Comparison of ENCODE assay signal across 9 cellular contexts in the genomic region with DNA sequence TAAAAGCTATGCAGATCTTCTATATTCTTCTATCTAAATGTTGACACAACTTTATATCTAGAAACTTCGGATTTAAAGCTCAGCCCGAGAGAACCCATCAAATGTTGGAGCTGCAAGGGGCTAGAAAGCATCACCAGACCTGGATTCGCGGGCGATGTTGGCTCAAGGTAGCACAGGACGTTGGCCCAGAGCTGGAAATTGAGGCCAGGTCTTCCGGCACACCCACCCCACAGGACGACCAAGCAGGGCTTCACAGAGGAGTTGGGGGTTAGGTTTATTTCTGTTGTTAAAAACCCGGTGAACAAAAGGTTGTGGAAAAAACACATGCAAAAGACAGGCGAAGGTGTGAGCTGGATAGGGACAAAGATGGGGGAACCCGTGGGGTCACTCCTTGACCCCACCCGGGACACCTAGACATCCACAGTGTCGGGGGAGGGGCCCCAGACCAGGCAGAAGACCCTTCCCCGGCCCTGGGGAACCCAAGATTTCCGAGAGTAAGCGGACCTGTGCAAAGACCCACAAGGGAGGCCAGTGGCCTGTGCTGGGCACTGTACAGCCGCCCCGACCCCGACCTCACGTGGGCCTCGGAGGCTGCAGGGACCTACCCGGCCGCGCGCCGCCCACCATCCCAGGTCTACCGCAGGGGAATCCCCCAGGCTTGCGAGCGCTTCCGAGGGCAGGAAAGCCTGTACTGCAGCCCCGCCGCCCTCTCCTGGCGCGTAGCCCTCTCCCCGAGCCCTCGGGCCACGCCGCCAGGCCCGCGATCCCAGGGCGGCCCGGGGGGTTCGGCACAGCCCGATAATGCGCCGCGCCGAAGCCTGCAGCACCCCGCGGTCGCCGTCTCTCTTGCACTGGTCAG. TPM values are rescaled to one million over a fixed set of nuclear protein-coding genes. Genes with fewer than 3 reads are reported as not detected.
DNase-seq lines count a peak whose midpoint lies in the region; ATAC-seq, FAIRE-seq and TF ChIP-seq lines count a peak whose summit lies in the region.
"Had no signal": no experiment of that assay in that cellular context is flagged by ENCODE, and none has a peak within 500 bp of the region (broad histone marks: within the 10 kb centered on the region; RNA-seq: fewer than 3 reads in every experiment).

No MANE protein-coding gene starts in this region.

- H3K9me3 ChIP-seq in SK-N-MC (ENCODE audit: low read depth, low read length) (no peaks in the 10 kb centered on the region), keratinocyte (ENCODE audit: control insufficient read depth, low read depth, low read length) (no peaks in the 10 kb centered on the region)

- H3K36me3 ChIP-seq in SK-N-MC (ENCODE audit: insufficient read depth, low read length) (peaks cover 7% of the 10 kb centered on the region), keratinocyte (ENCODE audit: control insufficient read depth in 2 of 2, extremely low read depth in 1 of 2, insufficient read depth in 2 of 2, low read length in 2 of 2) (peaks cover 0 to 7% of the 10 kb centered on the region in 2 experiments)

- H3K9ac ChIP-seq in SK-N-MC (ENCODE audit: insufficient read length): peak overlapping the region; percentile 81
- H3K9ac ChIP-seq in keratinocyte (ENCODE audit: control insufficient read depth, extremely low read depth, insufficient read depth, low read length): peak overlapping the region; percentile 77

- H3K27ac ChIP-seq in SK-N-MC (peak overlapping the region; percentile 73), keratinocyte (ENCODE audit: control insufficient read depth, insufficient read depth, low read length) (peak overlapping the region; percentile 53)

- in situ Hi-C loops in GM13976 (cut with MboI; ENCODE audit: low sequenced_read_pairs, unreplicated experiment): no loop called here
- in situ Hi-C loops in astrocyte of the spinal cord (cut with HindIII; ENCODE audit: low sequenced_read_pairs): no loop called here

- no peak for TF ChIP-seq CTCF in GM13976 (IDR thresholded peaks at IDR 0.05; ENCODE audit: borderline replicate concordance, control extremely low read depth, extremely low read depth, insufficient read depth, missing control alignments)
- no peak for TF ChIP-seq CTCF in astrocyte of the spinal cord (IDR thresholded peaks at IDR 0.05; ENCODE audit: low read depth, low read length)
- no peak for TF ChIP-seq CTCF in keratinocyte (optimal IDR thresholded peaks at IDR 0.05 in 1 of 3, IDR thresholded peaks at IDR 0.05 in 1 of 3, conservative IDR thresholded peaks at IDR 0.05 in 1 of 3; ENCODE audit: extremely low read depth in 1 of 3, insufficient read depth in 2 of 3, low read length in 3 of 3)

- ATAC-seq in HG02642 (IDR thresholded peaks at IDR 0.05; ENCODE audit: poor library complexity, unreplicated experiment): peak; percentile 29

- DNase-seq in GM13976 (ENCODE audit: low spot score) (peak; percentile 88), SK-N-MC (ENCODE audit: low read depth, low spot score) (no peak), astrocyte of the spinal cord (ENCODE audit: low read depth, low spot score) (no peak), keratinocyte (ENCODE audit: low read depth, low spot score) (no peak), Kasumi-1 (lab: John Stamatoyannopoulos, UW) (no peak), NCI-H1417 treated with DMSO at 0.1 percent for 48 hours (lab: John Stamatoyannopoulos, UW) (no peak)
- peak; percentile 60 for DNase-seq in stimulated activated CD4-positive, alpha-beta T cell treated with anti-CD3 and anti-CD28 coated beads, Interleukin-2, amount 100 ng/mL, for 4 hours (ENCODE audit: low read depth)

- peaks cover 9% of the 10 kb centered on the region for H3K4me1 ChIP-seq in keratinocyte (ENCODE audit: control insufficient read depth, extremely low read depth, insufficient read depth, low read length)

- peak overlapping the region; percentile 95 for H3K4me3 ChIP-seq in SK-N-MC
- H3K4me3 ChIP-seq in astrocyte of the spinal cord (ENCODE audit: low read depth, low read length): peak overlapping the region; percentile 91
- H3K4me3 ChIP-seq in keratinocyte (ENCODE audit: control insufficient read depth in 2 of 3, extremely low read depth in 1 of 3, insufficient read depth in 2 of 3, low read depth in 1 of 3, low read length in 3 of 3): peak overlapping the region; percentile 54 to 94 (median 87)

- H3K9me1 ChIP-seq in keratinocyte (ENCODE audit: control insufficient read depth, extremely low read depth, insufficient read depth, low read length): no peaks in the 10 kb centered on the region

- peak overlapping the region; percentile 98 for H3K4me2 ChIP-seq in keratinocyte (ENCODE audit: control insufficient read depth, extremely low read depth, insufficient read depth, low read depth, low read length)

- H2AFZ ChIP-seq in keratinocyte (ENCODE audit: control insufficient read depth, low read length): peak overlapping the region; percentile 92

- dilution Hi-C loops in keratinocyte (cut with MboI; ENCODE audit: extremely low pct_ligation_motif_present, low sequenced_read_pairs): no loop called here

- no peaks in the 10 kb centered on the region for H3K79me2 ChIP-seq in keratinocyte (ENCODE audit: control insufficient read depth, insufficient read depth, low read length)

- no peaks in the 10 kb centered on the region for H3K27me3 ChIP-seq in keratinocyte (ENCODE audit: control insufficient read depth, extremely low read depth, insufficient read depth, low read length)

- no peak for FAIRE-seq in keratinocyte (lab: Jason Lieb, UNC)
- FAIRE-seq: endometrium had no signal

- no peaks in the 10 kb centered on the region for H4K20me1 ChIP-seq in keratinocyte (ENCODE audit: control insufficient read depth, extremely low read depth, insufficient read depth, low read length)

RNA-seq across cellular contexts. Expression of gene AGBL5, which starts 1.8 kb away (rescaled TPM):
- 24.5 to 27.7 TPM (median 25.5 TPM) in 3 replicates for polyA plus RNA-seq in keratinocyte
- polyA plus RNA-seq in keratinocyte (2011; ENCODE audit: low read depth): 31.7 TPM
- 26.4 and 32.9 TPM in 2 replicates for polyA plus RNA-seq in keratinocyte (2011; cell fraction: cytosol; rRNA removed)
- polyA plus RNA-seq in keratinocyte (2011; cell fraction: nucleus; rRNA removed): 12.3 and 12.4 TPM in 2 replicates
- polyA plus RNA-seq in keratinocyte (2012; ENCODE audit: low replicate concordance): 12.7 and 19.7 TPM in 2 replicates
- polyA minus RNA-seq in keratinocyte: 32.5 to 60.4 TPM (median 47.4 TPM) in 3 replicates
- polyA minus RNA-seq in keratinocyte (2011; cell fraction: cytosol; rRNA and poly(A)+ RNA removed): 25.1 TPM
- polyA minus RNA-seq in keratinocyte (2011; cell fraction: nucleus; rRNA and poly(A)+ RNA removed): 6.5 and 9.9 TPM in 2 replicates

RNA-seq across cellular contexts. Expression of gene TMEM214, which starts 16.9 kb away (rescaled TPM):
- polyA plus RNA-seq in keratinocyte: 28.7 to 65.8 TPM (median 38.0 TPM) in 3 replicates
- polyA plus RNA-seq in keratinocyte (2011; ENCODE audit: low read depth): 20.4 TPM
- 30.8 and 33.1 TPM in 2 replicates for polyA plus RNA-seq in keratinocyte (2011; cell fraction: cytosol; rRNA removed)
- 90.1 and 90.9 TPM in 2 replicates for polyA plus RNA-seq in keratinocyte (2011; cell fraction: nucleus; rRNA removed)
- 28.4 and 51.3 TPM in 2 replicates for polyA plus RNA-seq in keratinocyte (2012; ENCODE audit: low replicate concordance)
- polyA minus RNA-seq in keratinocyte: 72.3 to 342 TPM (median 115 TPM) in 3 replicates
- polyA minus RNA-seq in keratinocyte (2011; cell fraction: cytosol; rRNA and poly(A)+ RNA removed): 90.9 TPM
- 70.1 and 93.2 TPM in 2 replicates for polyA minus RNA-seq in keratinocyte (2011; cell fraction: nucleus; rRNA and poly(A)+ RNA removed)

RNA-seq across cellular contexts. Expression of gene OST4, which starts 21.8 kb away (rescaled TPM):
- polyA plus RNA-seq in keratinocyte: 393 to 636 TPM (median 541 TPM) in 3 replicates
- polyA plus RNA-seq in keratinocyte (2011; ENCODE audit: low read depth): 42.3 TPM
- polyA plus RNA-seq in keratinocyte (2011; cell fraction: cytosol; rRNA removed): 695 and 721 TPM in 2 replicates
- 135 and 166 TPM in 2 replicates for polyA plus RNA-seq in keratinocyte (2011; cell fraction: nucleus; rRNA removed)
- 473 and 536 TPM in 2 replicates for polyA plus RNA-seq in keratinocyte (2012; ENCODE audit: low replicate concordance)
- polyA minus RNA-seq in keratinocyte: 279 to 499 TPM (median 284 TPM) in 3 replicates
- 1,244 TPM for polyA minus RNA-seq in keratinocyte (2011; cell fraction: cytosol; rRNA and poly(A)+ RNA removed)
- 34.9 and 44.1 TPM in 2 replicates for polyA minus RNA-seq in keratinocyte (2011; cell fraction: nucleus; rRNA and poly(A)+ RNA removed)

RNA-seq across cellular contexts. Expression of gene EMILIN1, which starts 28.8 kb away (rescaled TPM):
- polyA plus RNA-seq in keratinocyte: 0.01 to 0.06 TPM (median 0.03 TPM) in 3 replicates
- not detected for polyA plus RNA-seq in keratinocyte (2011; ENCODE audit: low read depth)
- polyA plus RNA-seq in keratinocyte (2011; cell fraction: cytosol; rRNA removed): 0.06 TPM in 1 of 2 replicates, not detected in the other
- 0.04 and 0.23 TPM in 2 replicates for polyA plus RNA-seq in keratinocyte (2011; cell fraction: nucleus; rRNA removed)
- 0.18 TPM in 2 replicates for polyA plus RNA-seq in keratinocyte (2012; ENCODE audit: low replicate concordance)
- 0.20 TPM in 1 of 3 replicates, not detected in the others for polyA minus RNA-seq in keratinocyte
- not detected for polyA minus RNA-seq in keratinocyte (2011; cell fraction: cytosol; rRNA and poly(A)+ RNA removed)
- not detected in 2 replicates for polyA minus RNA-seq in keratinocyte (2011; cell fraction: nucleus; rRNA and poly(A)+ RNA removed)

RNA-seq across cellular contexts. Expression of gene KHK, which starts 36.9 kb away (rescaled TPM):
- polyA plus RNA-seq in keratinocyte: 0.06 to 0.36 TPM (median 0.21 TPM) in 3 replicates
- not detected for polyA plus RNA-seq in keratinocyte (2011; ENCODE audit: low read depth)
- 0.10 and 0.11 TPM in 2 replicates for polyA plus RNA-seq in keratinocyte (2011; cell fraction: cytosol; rRNA removed)
- polyA plus RNA-seq in keratinocyte (2011; cell fraction: nucleus; rRNA removed): 0.07 and 0.24 TPM in 2 replicates
- 0.16 and 0.46 TPM in 2 replicates for polyA plus RNA-seq in keratinocyte (2012; ENCODE audit: low replicate concordance)
- polyA minus RNA-seq in keratinocyte: 0.45 to 0.95 TPM in 2 of 3 replicates, not detected in the other
- polyA minus RNA-seq in keratinocyte (2011; cell fraction: cytosol; rRNA and poly(A)+ RNA removed): not detected
- not detected in 2 replicates for polyA minus RNA-seq in keratinocyte (2011; cell fraction: nucleus; rRNA and poly(A)+ RNA removed)

Comparison
In these comparisons a context has a peak if more than half of its experiments do, and no peak if none do; other contexts are left out.
1. DNase-seq: peak in GM13976 (single experiment) and stimulated activated CD4-positive, alpha-beta T cell treated with anti-CD3 and anti-CD28 coated beads, Interleukin-2, amount 100 ng/mL, for 4 hours (single experiment); none in SK-N-MC (single experiment), astrocyte of the spinal cord (single experiment), keratinocyte (single experiment), Kasumi-1 (0 of 2) and NCI-H1417 treated with DMSO at 0.1 percent for 48 hours (single experiment).
2. Peak in every context shown above with its lines, with median percentiles within 50 percentile points of each other: H3K4me3 ChIP-seq.